ENCODE assay signal across 29 cellular contexts in the genomic region with DNA sequence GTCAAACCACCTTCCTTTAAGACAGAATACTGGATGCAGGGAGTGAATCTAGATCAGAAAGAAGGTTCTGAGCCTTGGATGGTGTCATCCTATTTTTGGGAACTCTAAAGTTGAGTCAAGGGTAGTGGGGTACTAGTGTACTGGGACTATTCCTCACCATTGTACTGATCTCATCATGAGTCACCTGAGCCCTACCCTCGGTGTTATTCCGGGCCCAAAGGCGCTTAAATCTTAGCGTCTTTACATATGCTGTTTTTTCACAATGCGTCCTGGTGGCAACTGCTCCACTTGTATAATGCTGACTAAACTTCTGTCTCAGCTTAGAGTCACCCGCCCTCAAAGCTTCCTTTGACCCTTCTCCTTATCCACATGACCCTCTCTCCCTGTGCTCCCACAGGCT. TPM values are rescaled to one million over a fixed set of nuclear protein-coding genes. Genes with fewer than 3 reads are reported as not detected.
DNase-seq lines count a peak whose midpoint lies in the region; ATAC-seq and TF ChIP-seq lines count a peak whose summit lies in the region.
"Had no signal": no experiment of that assay in that cellular context is flagged by ENCODE, and none has a peak within 500 bp of the region (broad histone marks: within the 10 kb centered on the region; RNA-seq: fewer than 3 reads in every experiment).

No MANE protein-coding gene starts in this region.

- POLR2A ChIA-PET in RWPE1 (lab: Yijun Ruan, JAX; ENCODE audit: low non-redundant PET): no interaction called here

- TF ChIP-seq CTCF in RWPE1 (conservative IDR thresholded peaks at IDR 0.05; ENCODE audit: low read depth): no peak
- TF ChIP-seq CTCF in foreskin keratinocyte (conservative IDR thresholded peaks at IDR 0.05): no peak

- DNase-seq in EL (peak; percentile 31), LHCN-M2 (ENCODE audit: low read depth) (peak; percentile 83), RWPE1 (ENCODE audit: low spot score) (peak; percentile 5), foreskin keratinocyte (no peak), NCI-H2171 treated with DMSO at 0.1 percent for 48 hours (lab: John Stamatoyannopoulos, UW) (no peak)
- no peak for DNase-seq in activated naive CD4-positive, alpha-beta T cell (lab: John Stamatoyannopoulos, UW)
- DNase-seq: C1 segment of cervical spinal cord; CD4-positive, alpha-beta memory T cell; COR-L47; DMS79 treated with DMSO at 0.1 percent for 48 hours; H9; HFFc6; NCI-H1105 treated with DMSO at 0.1 percent for 48 hours; NCI-H146; NCI-H1930; NCI-H2227 treated with DMSO at 0.1 percent for 48 hours; NCI-H526 treated with DMSO at 0.1 percent for 48 hours; SJCRH30; T-helper 2 cell had no signal

- peak; percentile 82 for ATAC-seq in foreskin keratinocyte
- ATAC-seq in HG02571 (IDR thresholded peaks at IDR 0.05; ENCODE audit: unreplicated experiment): no peak
- no peak for ATAC-seq in HG03520 (IDR thresholded peaks at IDR 0.05; ENCODE audit: unreplicated experiment)
- ATAC-seq: A549, GM23338, Panc1, SK-N-SH treated with all-trans-retinoic acid at 6 μM for 48 hours had no signal

- H3K27ac ChIP-seq in RWPE1 (no peak overlapping the region), foreskin keratinocyte (no peak overlapping the region)
- H3K27ac ChIP-seq: A549, KMS-11, SJCRH30 had no signal

- CTCF ChIA-PET in RWPE1 (lab: Yijun Ruan, JAX): no interaction called here

- peaks cover 6% of the 10 kb centered on the region for H3K27me3 ChIP-seq in foreskin keratinocyte
- H3K27me3 ChIP-seq: SJCRH30 had no signal

- H3K4me1 ChIP-seq in foreskin keratinocyte: no peaks in the 10 kb centered on the region
- H3K4me1 ChIP-seq: A549, SJCRH30 had no signal

RNA-seq across cellular contexts. Expression of gene PATE1, which starts 25.3 kb away (rescaled TPM):
- not detected in 2 replicates for total RNA-seq in LHCN-M2 (2014; rRNA removed)
- not detected for polyA plus RNA-seq in LHCN-M2 (2012)
- not detected in 2 replicates for total RNA-seq in foreskin keratinocyte
- polyA plus RNA-seq in foreskin keratinocyte: not detected in 2 replicates
- total RNA-seq: CD4-positive, alpha-beta memory T cell; G401; GM23338; H9; HFFc6; NCI-H460; SJCRH30 had no signal
- polyA plus RNA-seq: A549; CD4-positive, alpha-beta memory T cell; GM23338; IgD-negative memory B cell had no signal

RNA-seq across cellular contexts. Expression of gene ACRV1, which starts 40.1 kb away (rescaled TPM):
- total RNA-seq in LHCN-M2 (2014; rRNA removed) (not detected in 2 replicates), foreskin keratinocyte (not detected in 2 replicates)
- 0.12 TPM for polyA plus RNA-seq in LHCN-M2 (2012)
- not detected in 2 replicates for polyA plus RNA-seq in foreskin keratinocyte
- total RNA-seq: CD4-positive, alpha-beta memory T cell; G401; GM23338; H9; HFFc6; NCI-H460 had no signal
- polyA plus RNA-seq: CD4-positive, alpha-beta memory T cell; IgD-negative memory B cell had no signal

RNA-seq across cellular contexts. Expression of gene PATE2, which starts 57.8 kb away (rescaled TPM):
- total RNA-seq in LHCN-M2 (2014; rRNA removed) (not detected in 2 replicates), foreskin keratinocyte (not detected in 2 replicates)
- 0.05 TPM for polyA plus RNA-seq in LHCN-M2 (2012)
- not detected in 2 replicates for polyA plus RNA-seq in foreskin keratinocyte
- total RNA-seq: CD4-positive, alpha-beta memory T cell; G401; GM23338; NCI-H460; SJCRH30 had no signal
- polyA plus RNA-seq: CD4-positive, alpha-beta memory T cell; IgD-negative memory B cell had no signal

Comparison
In these comparisons a context has a peak if more than half of its experiments do, and no peak if none do; other contexts are left out.
1. DNase-seq: peak in EL (single experiment), LHCN-M2 (single experiment) and RWPE1 (single experiment); none in foreskin keratinocyte (0 of 2), activated naive CD4-positive, alpha-beta T cell (0 of 4) and NCI-H2171 treated with DMSO at 0.1 percent for 48 hours (single experiment).